Comparison of ENCODE assay signal across 11 cellular contexts in the genomic region with DNA sequence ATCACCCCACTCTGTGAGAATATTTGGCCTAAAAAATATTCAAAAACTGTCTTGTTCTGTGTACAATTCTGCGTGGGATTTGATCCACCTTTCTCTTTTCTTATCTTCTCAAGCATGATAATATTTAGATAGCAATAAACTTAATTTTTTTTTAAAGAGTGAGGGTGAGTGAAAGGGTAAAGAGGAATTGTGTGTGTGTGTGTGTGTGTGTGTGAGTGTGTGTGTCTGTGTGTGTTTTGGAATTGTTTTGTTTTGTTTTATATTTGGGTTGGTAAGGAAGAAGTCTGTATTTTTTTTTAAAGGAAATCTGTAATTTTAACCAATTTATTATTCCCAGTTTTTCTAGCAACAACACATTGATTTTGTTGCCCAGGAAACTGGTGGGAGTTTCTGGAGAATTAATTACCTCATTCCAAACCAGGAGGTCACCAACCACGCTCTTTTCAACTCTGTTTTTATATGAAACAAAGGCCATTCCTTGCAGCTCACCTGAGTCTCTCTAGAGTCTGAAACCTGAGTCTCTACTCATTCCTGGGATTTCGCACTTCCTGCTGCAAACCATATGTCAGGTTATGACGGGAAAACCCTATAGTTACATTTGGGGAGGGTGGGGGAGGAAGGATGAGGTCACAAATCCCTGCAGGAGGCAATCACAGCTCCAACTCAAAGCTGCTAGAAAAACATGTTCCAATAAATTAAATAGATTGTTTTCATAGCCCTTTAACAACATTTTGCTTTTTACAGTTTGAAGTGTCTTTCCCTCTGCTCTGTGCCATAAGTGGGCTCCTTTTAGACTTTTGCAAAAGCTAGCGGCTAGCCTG. TPM values are rescaled to one million over a fixed set of nuclear protein-coding genes. Genes with fewer than 3 reads are reported as not detected.
DNase-seq lines count a peak whose midpoint lies in the region; ATAC-seq, FAIRE-seq and TF ChIP-seq lines count a peak whose summit lies in the region.
"Had no signal": no experiment of that assay in that cellular context is flagged by ENCODE, and none has a peak within 500 bp of the region (broad histone marks: within the 10 kb centered on the region; RNA-seq: fewer than 3 reads in every experiment).

No MANE protein-coding gene starts in this region.

- H3K4me1 ChIP-seq in right cardiac atrium (ENCODE audit: control insufficient read depth, insufficient read depth, low read length) (no peaks in the 10 kb centered on the region), K562 (replicated peaks in 1 of 2; ENCODE audit: control insufficient read depth in 2 of 2, insufficient read depth in 2 of 2, low read length in 2 of 2) (no peaks in the 10 kb centered on the region), iPS-18a (ENCODE audit: control insufficient read depth, low read depth, low read length) (peaks cover 17% of the 10 kb centered on the region)

- no peaks in the 10 kb centered on the region for H3K79me2 ChIP-seq in K562 (ENCODE audit: control insufficient read depth, insufficient read depth, low read length)

- H3K9ac ChIP-seq in K562 (ENCODE audit: insufficient read depth in 1 of 2, low read depth in 2 of 2, low read length in 2 of 2) (no peak overlapping the region), iPS-18a (ENCODE audit: low read length) (peak overlapping the region; percentile 10)

- TF ChIP-seq CTCF in K562 (IDR thresholded peaks at IDR 0.05 in 2 of 3, conservative IDR thresholded peaks at IDR 0.05 in 1 of 3; ENCODE audit: insufficient read depth in 2 of 3, low read depth in 1 of 3, low read length in 3 of 3): no peak

- no peak for TF ChIP-seq EP300 in K562 (IDR thresholded peaks at IDR 0.05; ENCODE audit: low read length)

- no peak for ATAC-seq in right cardiac atrium
- ATAC-seq in Right ventricle myocardium inferior: no peak
- no peak for ATAC-seq in K562
- ATAC-seq in GM21390 (IDR thresholded peaks at IDR 0.05; ENCODE audit: unreplicated experiment): no peak
- ATAC-seq in HG03097 (IDR thresholded peaks at IDR 0.05; ENCODE audit: low FRiP score, unreplicated experiment): no peak
- ATAC-seq: sciatic nerve had no signal

- H3K4me3 ChIP-seq in right cardiac atrium (ENCODE audit: low read length) (no peak overlapping the region), K562 (no peak overlapping the region), iPS-18a (ENCODE audit: low read length) (no peak overlapping the region)
- H3K4me3 ChIP-seq: SJSA1 had no signal

- no peaks in the 10 kb centered on the region for H3K9me3 ChIP-seq in right cardiac atrium (ENCODE audit: control insufficient read depth, low read length)
- H3K9me3 ChIP-seq in K562 (replicated peaks; ENCODE audit: control insufficient read depth, insufficient read depth, low read depth, low read length): no peaks in the 10 kb centered on the region
- no peaks in the 10 kb centered on the region for H3K9me3 ChIP-seq in iPS-18a (ENCODE audit: control insufficient read depth, low read depth, low read length)
- H3K9me3 ChIP-seq: SJSA1 had no signal

- CTCF ChIA-PET in K562 (lab: Yijun Ruan, JAX; ENCODE audit: low intra/inter-chr PET ratio): no interaction called here

- no peak overlapping the region for H2AFZ ChIP-seq in K562 (ENCODE audit: low read depth, low read length)

- WGBS in right cardiac atrium: 60% methylated on average over 5 of the region's 5 CpGs
- 36% methylated on average over 5 of the region's 5 CpGs for WGBS in K562 (ENCODE audit: insufficient coverage, low coverage, missing lambda C conversion rate)

- no peak overlapping the region for H3K4me2 ChIP-seq in K562 (ENCODE audit: insufficient read depth, low read length)

- no peaks in the 10 kb centered on the region for H4K20me1 ChIP-seq in K562 (replicated peaks; ENCODE audit: control insufficient read depth, insufficient read depth, low read length)

- TF ChIP-seq RAD21 in K562 (CRISPR knock-in tag; conservative IDR thresholded peaks at IDR 0.05 in 1 of 2, IDR thresholded peaks at IDR 0.05 in 1 of 2): no peak

- H3K9me1 ChIP-seq in K562 (ENCODE audit: control insufficient read depth, insufficient read depth, low read length): no peaks in the 10 kb centered on the region

- POLR2A ChIA-PET in K562 (lab: Yijun Ruan, JAX): no interaction called here

- TF ChIP-seq POLR2A in K562 (conservative IDR thresholded peaks at IDR 0.05): no peak

- BruUV-seq in K562 (replicated peaks; lab: Mats Ljungman, UMichigan): no TSS peak

- peak overlapping the region; percentile 25 for H3K27ac ChIP-seq in right cardiac atrium (ENCODE audit: low read length)
- H3K27ac ChIP-seq in K562 (ENCODE audit: extremely low read depth, low read depth, low read length): no peak overlapping the region
- H3K27ac ChIP-seq in iPS-18a (ENCODE audit: low read length): no peak overlapping the region
- H3K27ac ChIP-seq: SJSA1 had no signal

- in situ Hi-C loops in K562 (cut with MboI): no loop called here

- H3K27me3 ChIP-seq in right cardiac atrium (ENCODE audit: control insufficient read depth, insufficient read depth): no peaks in the 10 kb centered on the region
- no peaks in the 10 kb centered on the region for H3K27me3 ChIP-seq in K562 (ENCODE audit: control insufficient read depth in 2 of 2, insufficient read depth in 2 of 2, low read length in 2 of 2)
- no peaks in the 10 kb centered on the region for H3K27me3 ChIP-seq in iPS-18a (ENCODE audit: control insufficient read depth, insufficient read depth, low read length)
- H3K27me3 ChIP-seq: SJSA1 had no signal

- intact Hi-C loops in right cardiac atrium (cut with DNase I) (no loop called here), Right ventricle myocardium inferior (cut with DNase I) (no loop called here), K562 (cut with micrococcal nuclease) (no loop called here)

- no peak for DNase-seq in right cardiac atrium
- no peak for DNase-seq in Right ventricle myocardium inferior (ENCODE audit: missing footprints)
- no peak for DNase-seq in K562 (ENCODE audit: extremely low read depth in 1 of 4, low spot score in 3 of 4)
- DNase-seq in T-helper 9 cell: no peak
- DNase-seq in NCI-H2227 (lab: John Stamatoyannopoulos, UW; ENCODE audit: unreplicated experiment): no peak
- DNase-seq: NCI-H187 had no signal

- no peak for FAIRE-seq in K562 (lab: Jason Lieb, UNC)

- H3K36me3 ChIP-seq in K562 (ENCODE audit: control insufficient read depth, insufficient read depth, low read length): no peaks in the 10 kb centered on the region
- H3K36me3 ChIP-seq in iPS-18a (ENCODE audit: control insufficient read depth, low read depth, low read length): no peaks in the 10 kb centered on the region
- H3K36me3 ChIP-seq: SJSA1 had no signal

TF ChIP-seq in K562, 482 proteins besides CTCF, POLR2A, EP300 and RAD21:
- TF ChIP-seq KDM1A (IDR thresholded peaks at IDR 0.05) (peak; percentile 49 to 58; a peak in 3 of 4 replicates), ZNF445 (CRISPR knock-in tag; IDR thresholded peaks at IDR 0.05; ENCODE audit: low read depth) (no peak)

RNA-seq across cellular contexts. Expression of a gene that starts 38.1 kb away (rescaled TPM):
- 10 to 100 TPM; 36.9 to 47.4 (median 39.1) TPM for total RNA-seq in right cardiac atrium
- 20.7 TPM for polyA plus RNA-seq in right cardiac atrium
- total RNA-seq in Right ventricle myocardium inferior: 43.6 TPM
- 76.3 and 157 TPM in 2 replicates for total RNA-seq in K562 (2011; cell fraction: chromatin; rRNA removed; ENCODE audit: low replicate concordance)
- total RNA-seq in K562 (2011; cell fraction: nucleolus; rRNA removed): 77.2 and 79.0 TPM in 2 replicates
- 76.5 and 76.6 TPM in 2 replicates for total RNA-seq in K562 (2011; cell fraction: nucleoplasm; rRNA removed)
- 40.1 and 50.2 TPM in 2 replicates for total RNA-seq in K562 (2014; rRNA removed)
- total RNA-seq in K562 (2014; rRNA removed; fragmentation: Illumina TruSeq; extraction: Trizol): 37.7 and 39.8 TPM in 2 replicates
- total RNA-seq in K562 (2015; rRNA removed; fragmentation: Illumina TruSeq; extraction: Trizol): 35.6 and 39.1 TPM in 2 replicates
- 32.8 and 43.0 TPM in 2 replicates for total RNA-seq in K562 (2021)
- 93.5 and 120 TPM in 2 replicates for polyA plus RNA-seq in K562 (2011; rRNA removed)
- 250 and 271 TPM in 2 replicates for polyA plus RNA-seq in K562 (2011; cell fraction: cytosol; rRNA removed)
- polyA plus RNA-seq in K562 (2011; cell fraction: nucleus; rRNA removed): 148 and 194 TPM in 2 replicates
- 29.6 and 49.8 TPM in 2 replicates for polyA plus RNA-seq in K562 (2012)
- 62.6 and 66.5 TPM in 2 replicates for polyA plus RNA-seq in K562 (2014; fragmentation: Illumina TruSeq; extraction: Trizol)
- polyA plus RNA-seq in K562 (2014; fragmentation: Nextera tagmentation; extraction: Ambion mirVana): 10 to 100 TPM; 24.2 to 50.6 TPM
- 42.2 and 58.7 TPM in 2 replicates for polyA plus RNA-seq in K562 (2014; rRNA removed)
- 159 and 165 TPM in 2 replicates for polyA minus RNA-seq in K562 (2011; rRNA and poly(A)+ RNA removed)
- 75.6 and 82.5 TPM in 2 replicates for polyA minus RNA-seq in K562 (2011; cell fraction: cytosol; rRNA and poly(A)+ RNA removed)
- 67.7 and 116 TPM in 2 replicates for polyA minus RNA-seq in K562 (2011; cell fraction: nucleus; rRNA and poly(A)+ RNA removed)

RNA-seq across cellular contexts. Expression of a gene that starts 46.4 kb away (rescaled TPM):
- total RNA-seq in right cardiac atrium (100 to 1,000 TPM; 113 to 146 (median 124) TPM), Right ventricle myocardium inferior (121 TPM), K562 (2014; rRNA removed) (24.7 and 25.4 TPM in 2 replicates), K562 (2014; rRNA removed; fragmentation: Illumina TruSeq; extraction: Trizol) (44.9 and 52.7 TPM in 2 replicates), K562 (2015; rRNA removed; fragmentation: Illumina TruSeq; extraction: Trizol) (42.6 and 46.0 TPM in 2 replicates), K562 (2021) (31.7 and 32.3 TPM in 2 replicates)
- polyA plus RNA-seq in right cardiac atrium (47.4 TPM), K562 (2011; rRNA removed) (98.7 and 125 TPM in 2 replicates), K562 (2014; fragmentation: Illumina TruSeq; extraction: Trizol) (53.4 and 95.6 TPM in 2 replicates), K562 (2014; fragmentation: Nextera tagmentation; extraction: Ambion mirVana) (10 to 100 TPM; 13.2 to 15.1 TPM), K562 (2014; rRNA removed) (25.1 and 31.7 TPM in 2 replicates)
- 118 and 251 TPM in 2 replicates for total RNA-seq in K562 (2011; cell fraction: chromatin; rRNA removed; ENCODE audit: low replicate concordance)
- 39.9 and 58.7 TPM in 2 replicates for total RNA-seq in K562 (2011; cell fraction: nucleolus; rRNA removed)
- total RNA-seq in K562 (2011; cell fraction: nucleoplasm; rRNA removed): 91.3 and 97.2 TPM in 2 replicates
- 17.4 and 51.0 TPM in 2 replicates for polyA plus RNA-seq in K562 (2011; cell fraction: cytosol; rRNA removed)
- polyA plus RNA-seq in K562 (2011; cell fraction: nucleus; rRNA removed): 70.6 and 117 TPM in 2 replicates
- 36.4 and 43.2 TPM in 2 replicates for polyA plus RNA-seq in K562 (2012)
- 153 TPM in 2 replicates for polyA minus RNA-seq in K562 (2011; rRNA and poly(A)+ RNA removed)
- 28.1 and 63.8 TPM in 2 replicates for polyA minus RNA-seq in K562 (2011; cell fraction: cytosol; rRNA and poly(A)+ RNA removed)
- polyA minus RNA-seq in K562 (2011; cell fraction: nucleus; rRNA and poly(A)+ RNA removed): 40.8 and 87.7 TPM in 2 replicates
